13 cellular contexts compared by ENCODE assay signal in the genomic region with DNA sequence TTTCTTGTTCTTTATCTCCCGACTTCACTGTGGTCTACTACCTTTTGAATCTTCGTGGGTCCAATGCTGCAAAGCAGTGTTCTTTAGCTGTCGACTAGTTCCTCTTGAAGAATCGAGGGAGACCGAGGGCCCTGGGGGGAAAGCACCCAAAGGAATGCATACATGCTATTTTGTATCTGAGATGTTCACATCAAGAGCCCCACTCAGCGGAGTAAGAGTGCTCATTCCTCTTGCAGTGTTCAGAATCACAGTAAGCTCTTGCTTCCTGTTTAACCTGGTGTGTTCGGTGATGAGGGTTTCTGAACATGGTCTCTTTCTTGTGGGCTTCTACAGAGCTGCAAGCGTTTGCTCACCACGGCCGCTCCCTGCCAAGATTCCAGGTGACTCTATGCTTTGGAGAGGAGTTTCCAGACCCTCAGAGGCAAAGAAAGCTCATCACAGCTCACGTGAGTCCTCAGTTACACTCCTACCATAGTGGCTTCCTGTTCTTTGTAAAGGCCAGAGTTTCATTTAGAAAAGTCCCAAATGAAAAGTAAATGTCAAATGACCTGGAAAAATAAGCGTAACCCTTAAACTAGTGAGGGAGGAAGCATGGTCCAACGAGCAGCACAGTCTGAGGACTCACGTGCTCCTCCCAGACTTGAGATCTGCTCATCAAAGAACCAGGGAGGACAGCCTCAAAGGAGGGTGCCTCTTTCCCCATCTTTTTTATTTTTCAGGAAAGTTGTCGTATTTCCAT. TPM values are rescaled to one million over a fixed set of nuclear protein-coding genes. Genes with fewer than 3 reads are reported as not detected.
DNase-seq lines count a peak whose midpoint lies in the region; ATAC-seq, FAIRE-seq and TF ChIP-seq lines count a peak whose summit lies in the region.
"Had no signal": no experiment of that assay in that cellular context is flagged by ENCODE, and none has a peak within 500 bp of the region (broad histone marks: within the 10 kb centered on the region; RNA-seq: fewer than 3 reads in every experiment).

No MANE protein-coding gene starts in this region.

- H3K4me1 ChIP-seq in HEK293 (ENCODE audit: control insufficient read depth, insufficient read depth, low read length): no peaks in the 10 kb centered on the region
- peaks cover 0 to 31% of the 10 kb centered on the region in 2 donors for H3K4me1 ChIP-seq in naive thymus-derived CD4-positive, alpha-beta T cell (ENCODE audit: control insufficient read depth in 2 of 2, insufficient read depth in 2 of 2, low read length in 2 of 2)

- no peak for FAIRE-seq in D721Med (lab: Jason Lieb, UNC)

- ATAC-seq in naive thymus-derived CD4-positive, alpha-beta T cell: peak; percentile 59
- ATAC-seq in GM19452 (IDR thresholded peaks at IDR 0.05; ENCODE audit: unreplicated experiment): no peak
- ATAC-seq: SK-N-SH treated with all-trans-retinoic acid at 6 μM for 48 hours had no signal

- peak overlapping the region; percentile 70 to 94 (median 89) for H3K27ac Mint-ChIP-seq in naive thymus-derived CD4-positive, alpha-beta T cell

- DNase-seq in GM10248 (ENCODE audit: extremely low spot score): peak; percentile 22
- peak; percentile 43 for DNase-seq in activated CD8-positive, alpha-beta memory T cell treated with anti-CD3 and anti-CD28 coated beads, Interleukin-2, amount 50 U/mL, for 4 hours
- peak in 6 of 9 donors; percentile 35 to 56 (median 52) for DNase-seq in naive thymus-derived CD4-positive, alpha-beta T cell
- no peak for DNase-seq in occipital lobe (lab: John Stamatoyannopoulos, UW)
- no peak for DNase-seq in D721Med (ENCODE audit: insufficient read length, low spot score)
- DNase-seq: caudate nucleus, head of caudate nucleus, NCI-H1092 had no signal

- no peaks in the 10 kb centered on the region for H3K27me3 ChIP-seq in naive thymus-derived CD4-positive, alpha-beta T cell (ENCODE audit: control insufficient read depth in 2 of 2, insufficient read depth in 2 of 2, low read length in 2 of 2)

- H3K4me3 Mint-ChIP-seq in naive thymus-derived CD4-positive, alpha-beta T cell: peak overlapping the region; percentile 72 to 89 (median 84)

- H3K4me3 ChIP-seq in HEK293 (ENCODE audit: low read depth, low read length): no peak overlapping the region
- peak overlapping the region; percentile 32 for H3K4me3 ChIP-seq in naive thymus-derived CD4-positive, alpha-beta T cell (ENCODE audit: low read length)

- CTCF ChIA-PET in GM10248 (lab: Yijun Ruan, JAX): interaction anchor here (1.1 to 2.7 kb wide), 7 partner anchors 8 to 215 kb away, joined by 3 to 13 read pairs (median 3); no protein-coding TSS in a partner anchor
- CTCF ChIA-PET in HEK293 (lab: Yijun Ruan, JAX): interaction anchor here (1.2 to 1.3 kb wide), 2 partner anchors 22 to 216 kb away, joined by 3 read pairs; no protein-coding TSS in a partner anchor
- CTCF ChIA-PET in naive thymus-derived CD4-positive, alpha-beta T cell (lab: Charles Lee): interaction anchor here (1.0 to 2.9 kb wide), 3 partner anchors 12 to 216 kb away, joined by 3 to 18 read pairs (median 7); partner anchors contain the start of gene IRF4

- no peak overlapping the region for H3K27ac ChIP-seq in HEK293 (ENCODE audit: extremely low read depth, low read depth, low read length)
- peak overlapping the region; percentile 16 for H3K27ac ChIP-seq in naive thymus-derived CD4-positive, alpha-beta T cell (ENCODE audit: low read depth, low read length)
- H3K27ac ChIP-seq: epithelial cell of prostate had no signal

- no peaks in the 10 kb centered on the region for H3K27me3 Mint-ChIP-seq in naive thymus-derived CD4-positive, alpha-beta T cell

- POLR2A ChIA-PET in GM10248 (lab: Yijun Ruan, JAX): interaction anchor here (0.7 to 8.9 kb wide), 4 partner anchors 13 to 186 kb away, joined by 3 to 93 read pairs (median 3); partner anchors contain the start of gene IRF4
- POLR2A ChIA-PET in HEK293 (lab: Yijun Ruan, JAX): no interaction called here
- POLR2A ChIA-PET in naive thymus-derived CD4-positive, alpha-beta T cell (lab: Charles Lee): interaction anchor here (0.7 to 3.6 kb wide), 8 partner anchors 9 to 189 kb away, joined by 3 to 34 read pairs (median 4); partner anchors contain the start of genes DUSP22 and IRF4

- intact Hi-C loops in naive thymus-derived CD4-positive, alpha-beta T cell (cut with micrococcal nuclease): loop anchor here (1.0 to 5.0 kb wide), 8 partner anchors 12 to 217 kb away; no protein-coding TSS in a partner anchor

- no peaks in the 10 kb centered on the region for H3K9me3 ChIP-seq in HEK293 (ENCODE audit: control insufficient read depth, insufficient read depth, low read depth, low read length)
- H3K9me3 ChIP-seq in naive thymus-derived CD4-positive, alpha-beta T cell (ENCODE audit: control insufficient read depth in 2 of 3, low read length in 3 of 3): no peaks in the 10 kb centered on the region

- H3K4me1 Mint-ChIP-seq in naive thymus-derived CD4-positive, alpha-beta T cell: peaks cover 16 to 87% (median 52%) of the 10 kb centered on the region in 7 donors

- no peaks in the 10 kb centered on the region for H3K36me3 ChIP-seq in HEK293 (ENCODE audit: control insufficient read depth in 2 of 2, insufficient read depth in 1 of 2, low read length in 2 of 2)
- peaks cover 0 to 26% (median 3%) of the 10 kb centered on the region in 3 experiments for H3K36me3 ChIP-seq in naive thymus-derived CD4-positive, alpha-beta T cell (ENCODE audit: control insufficient read depth in 2 of 3, insufficient read depth in 3 of 3, low read length in 3 of 3)

- peaks cover 0 to 85% (median 19%) of the 10 kb centered on the region in 5 donors for H3K36me3 Mint-ChIP-seq in naive thymus-derived CD4-positive, alpha-beta T cell

- no peak for TF ChIP-seq CTCF in GM10248 (IDR thresholded peaks at IDR 0.05; ENCODE audit: control extremely low read depth, extremely low read depth, low read depth, missing control alignments)
- TF ChIP-seq CTCF in HEK293 (tag by site-specific recombination; IDR thresholded peaks at IDR 0.05): no peak
- no peak for TF ChIP-seq CTCF in D721Med (IDR thresholded peaks at IDR 0.05; ENCODE audit: insufficient read depth, missing control alignments)

- H3K9me3 Mint-ChIP-seq in naive thymus-derived CD4-positive, alpha-beta T cell: no peaks in the 10 kb centered on the region

TF ChIP-seq in HEK293, 187 proteins besides CTCF, POLR2A, EP300 and RAD21:
- TF ChIP-seq ZNF274 (IDR thresholded peaks at IDR 0.05; ENCODE audit: low read length): no peak
- TF ChIP-seq ZNF274 (tag by site-specific recombination; IDR thresholded peaks at IDR 0.05; ENCODE audit: borderline replicate concordance): peak; percentile 86; the same call in 1 of the 2 replicates
- TF ChIP-seq ZNF24 (tag by site-specific recombination; IDR thresholded peaks at IDR 0.05): no peak
- TF ChIP-seq ZNF776 (tag by site-specific recombination; IDR thresholded peaks at IDR 0.05; ENCODE audit: borderline replicate concordance): no peak
- TF ChIP-seq SETDB1 (IDR thresholded peaks at IDR 0.05; ENCODE audit: insufficient read length, low read length): peak; percentile 50
- no peak for TF ChIP-seq ZNF529 (tag by site-specific recombination; IDR thresholded peaks at IDR 0.05; ENCODE audit: insufficient replicate concordance)
- no peak for TF ChIP-seq ZBTB17 (tag by site-specific recombination; IDR thresholded peaks at IDR 0.05)
- no peak for TF ChIP-seq ZNF155 (tag by site-specific recombination; IDR thresholded peaks at IDR 0.05)
- no peak for TF ChIP-seq ZNF837 (tag by site-specific recombination; IDR thresholded peaks at IDR 0.05)
- no peak for TF ChIP-seq GLIS1 (tag by site-specific recombination; IDR thresholded peaks at IDR 0.05)
- TF ChIP-seq ZNF23 (tag by site-specific recombination; IDR thresholded peaks at IDR 0.05; ENCODE audit: borderline replicate concordance): no peak
- TF ChIP-seq ZNF664 (tag by site-specific recombination; IDR thresholded peaks at IDR 0.05): no peak
- TF ChIP-seq ZNF660 (tag by site-specific recombination; IDR thresholded peaks at IDR 0.05): no peak
- TF ChIP-seq KLF8 (tag by site-specific recombination; IDR thresholded peaks at IDR 0.05): no peak
- TF ChIP-seq RBAK (tag by site-specific recombination; IDR thresholded peaks at IDR 0.05): no peak
- TF ChIP-seq ZNF404 (tag by site-specific recombination; IDR thresholded peaks at IDR 0.05): no peak

RNA-seq across cellular contexts. Expression of gene IRF4, which starts 13.3 kb away (rescaled TPM):
- 100 to 1,000 TPM in 1 of 5 experiments, 10 to 100 TPM in 4; 11.8 to 175 (median 27.1) TPM for total RNA-seq in naive thymus-derived CD4-positive, alpha-beta T cell
- 1 to 10 TPM; 3.2 to 8.2 TPM for polyA plus RNA-seq in naive thymus-derived CD4-positive, alpha-beta T cell
- 0.16 TPM for total RNA-seq in occipital lobe
- total RNA-seq: renal cortical epithelial cell had no signal

Comparison
In these comparisons a context has a peak if more than half of its experiments do, and no peak if none do; other contexts are left out.
1. DNase-seq: peak in GM10248 (single experiment), activated CD8-positive, alpha-beta memory T cell treated with anti-CD3 and anti-CD28 coated beads, Interleukin-2, amount 50 U/mL, for 4 hours (single experiment) and naive thymus-derived CD4-positive, alpha-beta T cell (6 of 9); none in occipital lobe (single experiment) and D721Med (single experiment).
2. RNA of gene IRF4, which starts 13.3 kb away (total RNA-seq): 11.8 to 175 TPM in naive thymus-derived CD4-positive, alpha-beta T cell; 0.16 TPM in occipital lobe (single experiment); every median in the first group is over 10 times any median in the second.